1 cellular context compared by ENCODE assay signal in the genomic region with DNA sequence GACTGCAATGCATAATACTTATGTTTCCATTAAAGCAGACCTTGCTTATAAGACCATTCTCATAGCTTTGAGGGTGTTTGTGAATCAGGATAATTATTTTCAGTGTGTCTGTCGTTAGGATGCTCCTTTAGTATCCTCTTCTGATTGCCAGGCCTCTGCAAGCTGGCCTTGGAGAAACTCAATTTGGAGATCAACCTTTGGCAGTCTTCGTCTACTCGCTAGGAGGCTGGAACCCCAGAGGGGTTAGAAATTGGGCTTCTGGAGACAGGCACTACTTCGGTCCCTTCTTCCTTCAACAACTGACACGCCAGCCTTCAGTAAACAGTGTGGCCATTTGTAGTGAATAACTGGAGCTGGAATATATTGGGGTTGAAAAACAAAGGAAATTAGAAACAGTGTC.
TF ChIP-seq lines count a peak whose summit lies in the region.

No MANE protein-coding gene starts in this region.

TF ChIP-seq in IMR-90, 13 proteins besides CTCF, POLR2A, EP300 and RAD21:
- TF ChIP-seq MAZ (IDR thresholded peaks at IDR 0.05; ENCODE audit: borderline replicate concordance, low read depth, low read length) (no peak), RCOR1 (IDR thresholded peaks at IDR 0.05; ENCODE audit: insufficient replicate concordance, low read length) (no peak), MXI1 (IDR thresholded peaks at IDR 0.05; ENCODE audit: borderline replicate concordance, low read depth, low read length) (no peak), NFE2L2 (IDR thresholded peaks at IDR 0.05; ENCODE audit: low read depth, low read length) (no peak), FOS (IDR thresholded peaks at IDR 0.05; ENCODE audit: low read depth, low read length) (no peak), CHD1 (IDR thresholded peaks at IDR 0.05; ENCODE audit: low read depth, low read length) (no peak), RFX5 (IDR thresholded peaks at IDR 0.05; ENCODE audit: low read depth, low read length) (no peak), CEBPB (IDR thresholded peaks at IDR 0.05; ENCODE audit: low read depth, low read length) (no peak)
- TF ChIP-seq, protein P1, sequence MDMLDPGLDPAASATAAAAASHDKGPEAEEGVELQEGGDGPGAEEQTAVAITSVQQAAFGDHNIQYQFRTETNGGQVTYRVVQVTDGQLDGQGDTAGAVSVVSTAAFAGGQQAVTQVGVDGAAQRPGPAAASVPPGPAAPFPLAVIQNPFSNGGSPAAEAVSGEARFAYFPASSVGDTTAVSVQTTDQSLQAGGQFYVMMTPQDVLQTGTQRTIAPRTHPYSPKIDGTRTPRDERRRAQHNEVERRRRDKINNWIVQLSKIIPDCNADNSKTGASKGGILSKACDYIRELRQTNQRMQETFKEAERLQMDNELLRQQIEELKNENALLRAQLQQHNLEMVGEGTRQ (IDR thresholded peaks at IDR 0.05; ENCODE audit: low read depth, low read length), result no peak
